Comparison of ENCODE assay signal across 1 cellular context in the genomic region with DNA sequence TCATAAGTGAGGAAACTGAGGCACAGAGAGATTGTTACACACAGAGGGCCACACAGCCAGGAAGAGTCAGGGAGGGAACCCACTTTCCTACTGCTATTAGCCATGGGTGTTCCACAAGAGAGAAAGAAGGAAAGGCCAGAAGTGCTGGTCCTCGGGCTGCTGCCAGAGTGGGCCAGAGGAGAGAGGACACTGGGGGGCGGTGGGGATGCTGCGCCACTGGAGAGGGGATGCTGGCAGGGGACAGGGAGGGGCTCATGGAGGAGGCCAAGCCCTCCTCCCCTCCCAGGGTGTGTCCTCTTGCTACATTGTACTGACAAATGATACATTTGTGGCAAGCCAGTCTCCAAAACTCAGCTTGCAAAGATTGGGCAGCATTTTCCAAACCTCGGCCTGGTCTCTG.
A peak's percentile ranks its signal among the peaks of the same experiment; 100 is the strongest.
TF ChIP-seq lines count a peak whose summit lies in the region.

No MANE protein-coding gene starts in this region.

TF ChIP-seq in GM12878, 131 proteins besides CTCF, POLR2A, EP300 and RAD21:
- TF ChIP-seq, protein P1, sequence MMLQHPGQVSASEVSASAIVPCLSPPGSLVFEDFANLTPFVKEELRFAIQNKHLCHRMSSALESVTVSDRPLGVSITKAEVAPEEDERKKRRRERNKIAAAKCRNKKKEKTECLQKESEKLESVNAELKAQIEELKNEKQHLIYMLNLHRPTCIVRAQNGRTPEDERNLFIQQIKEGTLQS (IDR thresholded peaks at IDR 0.05; ENCODE audit: borderline replicate concordance, extremely low read depth, low read depth, low read length): no peak
- TF ChIP-seq SIX5 (IDR thresholded peaks at IDR 0.05; ENCODE audit: low read depth, low read length, severe bottlenecking) (no peak), PML (IDR thresholded peaks at IDR 0.05; ENCODE audit: low read length) (no peak), ZBED1 (IDR thresholded peaks at IDR 0.05; ENCODE audit: borderline replicate concordance) (no peak), STAT1 (conservative IDR thresholded peaks at IDR 0.05) (no peak), SMAD5 (IDR thresholded peaks at IDR 0.05; ENCODE audit: low read depth) (no peak), POLR2AphosphoS5 (IDR thresholded peaks at IDR 0.05; ENCODE audit: low read length) (peak; percentile 39; the same call in 1 of the 2 replicates)
- TF ChIP-seq, protein P2, sequence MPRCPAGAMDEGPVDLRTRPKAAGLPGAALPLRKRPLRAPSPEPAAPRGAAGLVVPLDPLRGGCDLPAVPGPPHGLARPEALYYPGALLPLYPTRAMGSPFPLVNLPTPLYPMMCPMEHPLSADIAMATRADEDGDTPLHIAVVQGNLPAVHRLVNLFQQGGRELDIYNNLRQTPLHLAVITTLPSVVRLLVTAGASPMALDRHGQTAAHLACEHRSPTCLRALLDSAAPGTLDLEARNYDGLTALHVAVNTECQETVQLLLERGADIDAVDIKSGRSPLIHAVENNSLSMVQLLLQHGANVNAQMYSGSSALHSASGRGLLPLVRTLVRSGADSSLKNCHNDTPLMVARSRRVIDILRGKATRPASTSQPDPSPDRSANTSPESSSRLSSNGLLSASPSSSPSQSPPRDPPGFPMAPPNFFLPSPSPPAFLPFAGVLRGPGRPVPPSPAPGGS (IDR thresholded peaks at IDR 0.05; ENCODE audit: borderline replicate concordance, insufficient read depth, low read depth, low read length, poor library complexity, severe bottlenecking): no peak
